ENCODE assay signal across 16 cellular contexts in the genomic region with DNA sequence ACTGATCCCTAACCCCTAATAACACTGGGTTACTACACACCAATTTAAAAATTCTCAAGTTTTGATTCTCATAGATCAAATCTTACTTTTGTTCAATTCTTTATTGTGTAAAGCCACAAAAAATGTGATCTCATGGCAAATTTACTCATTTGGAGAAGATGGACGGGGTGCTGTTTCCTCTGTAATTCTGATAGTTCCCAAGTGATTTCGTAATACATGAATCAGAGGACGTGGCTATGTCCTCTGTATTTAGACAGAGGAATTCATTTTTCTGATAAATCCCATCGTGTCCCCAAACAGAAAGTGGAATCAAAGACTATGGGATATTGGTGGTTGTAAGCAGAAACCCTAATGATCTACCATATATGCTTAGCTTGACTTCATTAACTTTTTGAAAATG.
DNase-seq lines count a peak whose midpoint lies in the region; ATAC-seq and TF ChIP-seq lines count a peak whose summit lies in the region.
"Had no signal": no experiment of that assay in that cellular context is flagged by ENCODE, and none has a peak within 500 bp of the region (broad histone marks: within the 10 kb centered on the region; RNA-seq: fewer than 3 reads in every experiment).

No MANE protein-coding gene starts in this region.

- H3K4me1 ChIP-seq in right cardiac atrium (ENCODE audit: control insufficient read depth, insufficient read depth, low read length): no peaks in the 10 kb centered on the region
- H3K4me1 ChIP-seq: right lobe of liver had no signal

- WGBS in right cardiac atrium: 24% methylated on average over 4 of the region's 4 CpGs

- H3K9me3 Mint-ChIP-seq in nephron progenitor cell: peaks cover 17% of the 10 kb centered on the region

- no peak overlapping the region for H3K4me3 ChIP-seq in right cardiac atrium (ENCODE audit: low read length)
- H3K4me3 ChIP-seq: right lobe of liver had no signal

- no peak overlapping the region for H3K4me3 Mint-ChIP-seq in nephron progenitor cell

- DNase-seq in AG08395 (ENCODE audit: low spot score) (peak; percentile 72), GM04504 (ENCODE audit: low read depth) (peak; percentile 55), amniotic epithelial cell (ENCODE audit: low read depth) (peak; percentile 70), right cardiac atrium (no peak), retina (no peak), nephron progenitor cell (no peak), NCI-H1092 (lab: John Stamatoyannopoulos, UW) (no peak), GDM1 (lab: John Stamatoyannopoulos, UW) (no peak)
- DNase-seq: activated CD4-positive, alpha-beta T cell treated with anti-CD3 and anti-CD28 coated beads, Interleukin-2, amount 50 U/mL, for 4 hours; activated gamma-delta T cell; C1 segment of cervical spinal cord; islet precursor cell; right lobe of liver; substantia nigra; T-helper 2 cell had no signal

- peaks cover 1% of the 10 kb centered on the region for H3K4me1 Mint-ChIP-seq in nephron progenitor cell

- H3K27me3 Mint-ChIP-seq in nephron progenitor cell (ENCODE audit: low read depth, poor library complexity): no peaks in the 10 kb centered on the region

- no peaks in the 10 kb centered on the region for H3K36me3 Mint-ChIP-seq in nephron progenitor cell (ENCODE audit: low read depth)

- peak; percentile 48 to 64 for ATAC-seq in right cardiac atrium

- peaks cover 2% of the 10 kb centered on the region for H3K9me3 ChIP-seq in right cardiac atrium (ENCODE audit: control insufficient read depth, low read length)

- intact Hi-C loops in right cardiac atrium (cut with DNase I): loop anchor here in 2 of 4 donors (10.0 kb wide), 2 partner anchors 201 to 509 kb away; a partner anchor contains a TSS

- no peaks in the 10 kb centered on the region for H3K27me3 ChIP-seq in right cardiac atrium (ENCODE audit: control insufficient read depth, insufficient read depth)
- H3K27me3 ChIP-seq: right lobe of liver had no signal

- no peak overlapping the region for H3K27ac Mint-ChIP-seq in nephron progenitor cell

- no peak overlapping the region for H3K27ac ChIP-seq in right cardiac atrium (ENCODE audit: low read length)
- H3K27ac ChIP-seq: KMS-11, right lobe of liver had no signal

- no peak for TF ChIP-seq CTCF in nephron progenitor cell (IDR thresholded peaks at IDR 0.05)

Comparison
In these comparisons a context has a peak if more than half of its experiments do, and no peak if none do; other contexts are left out.
1. DNase-seq: peak in AG08395 (single experiment), GM04504 (single experiment) and amniotic epithelial cell (single experiment); none in right cardiac atrium (0 of 3), retina (single experiment), nephron progenitor cell (single experiment), NCI-H1092 (single experiment) and GDM1 (single experiment).